1 cellular context compared by ENCODE assay signal in the genomic region with DNA sequence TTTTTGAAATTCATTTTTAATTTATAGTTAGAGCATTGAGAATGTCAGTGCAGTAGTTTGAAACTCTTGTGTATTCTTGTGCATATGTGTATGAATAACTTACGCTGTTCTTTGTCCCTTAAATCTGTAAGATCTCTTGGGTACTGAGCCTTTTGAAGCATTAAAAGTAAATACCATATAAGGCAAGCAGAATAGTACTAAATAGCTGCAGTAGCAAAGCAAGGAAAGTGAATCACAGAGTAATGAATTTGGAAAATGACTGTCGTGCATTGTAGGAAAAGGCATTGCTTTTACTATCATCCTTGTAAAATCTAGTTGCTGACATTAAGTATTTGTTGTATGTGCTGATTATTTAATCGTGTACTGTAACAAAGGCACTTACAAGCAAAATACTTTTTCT.
TF ChIP-seq lines count a peak whose summit lies in the region.

No MANE protein-coding gene starts in this region.

TF ChIP-seq in WTC11, 78 proteins besides CTCF, POLR2A, EP300 and RAD21 (continued from another document):
- TF ChIP-seq, protein P1, sequence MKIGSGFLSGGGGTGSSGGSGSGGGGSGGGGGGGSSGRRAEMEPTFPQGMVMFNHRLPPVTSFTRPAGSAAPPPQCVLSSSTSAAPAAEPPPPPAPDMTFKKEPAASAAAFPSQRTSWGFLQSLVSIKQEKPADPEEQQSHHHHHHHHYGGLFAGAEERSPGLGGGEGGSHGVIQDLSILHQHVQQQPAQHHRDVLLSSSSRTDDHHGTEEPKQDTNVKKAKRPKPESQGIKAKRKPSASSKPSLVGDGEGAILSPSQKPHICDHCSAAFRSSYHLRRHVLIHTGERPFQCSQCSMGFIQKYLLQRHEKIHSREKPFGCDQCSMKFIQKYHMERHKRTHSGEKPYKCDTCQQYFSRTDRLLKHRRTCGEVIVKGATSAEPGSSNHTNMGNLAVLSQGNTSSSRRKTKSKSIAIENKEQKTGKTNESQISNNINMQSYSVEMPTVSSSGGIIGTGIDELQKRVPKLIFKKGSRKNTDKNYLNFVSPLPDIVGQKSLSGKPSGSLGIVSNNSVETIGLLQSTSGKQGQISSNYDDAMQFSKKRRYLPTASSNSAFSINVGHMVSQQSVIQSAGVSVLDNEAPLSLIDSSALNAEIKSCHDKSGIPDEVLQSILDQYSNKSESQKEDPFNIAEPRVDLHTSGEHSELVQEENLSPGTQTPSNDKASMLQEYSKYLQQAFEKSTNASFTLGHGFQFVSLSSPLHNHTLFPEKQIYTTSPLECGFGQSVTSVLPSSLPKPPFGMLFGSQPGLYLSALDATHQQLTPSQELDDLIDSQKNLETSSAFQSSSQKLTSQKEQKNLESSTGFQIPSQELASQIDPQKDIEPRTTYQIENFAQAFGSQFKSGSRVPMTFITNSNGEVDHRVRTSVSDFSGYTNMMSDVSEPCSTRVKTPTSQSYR (CRISPR knock-in tag; IDR thresholded peaks at IDR 0.05), result no peak
- TF ChIP-seq, protein P2, sequence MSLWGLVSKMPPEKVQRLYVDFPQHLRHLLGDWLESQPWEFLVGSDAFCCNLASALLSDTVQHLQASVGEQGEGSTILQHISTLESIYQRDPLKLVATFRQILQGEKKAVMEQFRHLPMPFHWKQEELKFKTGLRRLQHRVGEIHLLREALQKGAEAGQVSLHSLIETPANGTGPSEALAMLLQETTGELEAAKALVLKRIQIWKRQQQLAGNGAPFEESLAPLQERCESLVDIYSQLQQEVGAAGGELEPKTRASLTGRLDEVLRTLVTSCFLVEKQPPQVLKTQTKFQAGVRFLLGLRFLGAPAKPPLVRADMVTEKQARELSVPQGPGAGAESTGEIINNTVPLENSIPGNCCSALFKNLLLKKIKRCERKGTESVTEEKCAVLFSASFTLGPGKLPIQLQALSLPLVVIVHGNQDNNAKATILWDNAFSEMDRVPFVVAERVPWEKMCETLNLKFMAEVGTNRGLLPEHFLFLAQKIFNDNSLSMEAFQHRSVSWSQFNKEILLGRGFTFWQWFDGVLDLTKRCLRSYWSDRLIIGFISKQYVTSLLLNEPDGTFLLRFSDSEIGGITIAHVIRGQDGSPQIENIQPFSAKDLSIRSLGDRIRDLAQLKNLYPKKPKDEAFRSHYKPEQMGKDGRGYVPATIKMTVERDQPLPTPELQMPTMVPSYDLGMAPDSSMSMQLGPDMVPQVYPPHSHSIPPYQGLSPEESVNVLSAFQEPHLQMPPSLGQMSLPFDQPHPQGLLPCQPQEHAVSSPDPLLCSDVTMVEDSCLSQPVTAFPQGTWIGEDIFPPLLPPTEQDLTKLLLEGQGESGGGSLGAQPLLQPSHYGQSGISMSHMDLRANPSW (CRISPR knock-in tag; conservative IDR thresholded peaks at IDR 0.05; ENCODE audit: low read depth), result no peak
- TF ChIP-seq, protein P3, sequence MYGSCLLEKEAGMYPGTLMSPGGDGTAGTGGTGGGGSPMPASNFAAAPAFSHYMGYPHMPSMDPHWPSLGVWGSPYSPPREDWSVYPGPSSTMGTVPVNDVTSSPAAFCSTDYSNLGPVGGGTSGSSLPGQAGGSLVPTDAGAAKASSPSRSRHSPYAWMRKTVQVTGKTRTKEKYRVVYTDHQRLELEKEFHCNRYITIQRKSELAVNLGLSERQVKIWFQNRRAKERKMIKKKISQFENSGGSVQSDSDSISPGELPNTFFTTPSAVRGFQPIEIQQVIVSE (CRISPR knock-in tag; IDR thresholded peaks at IDR 0.05; ENCODE audit: borderline replicate concordance), result no peak
- no peak for TF ChIP-seq ZNF138 (CRISPR knock-in tag; conservative IDR thresholded peaks at IDR 0.05)
- no peak for TF ChIP-seq NFE2L1 (CRISPR knock-in tag; IDR thresholded peaks at IDR 0.05)
- TF ChIP-seq, protein P4, sequence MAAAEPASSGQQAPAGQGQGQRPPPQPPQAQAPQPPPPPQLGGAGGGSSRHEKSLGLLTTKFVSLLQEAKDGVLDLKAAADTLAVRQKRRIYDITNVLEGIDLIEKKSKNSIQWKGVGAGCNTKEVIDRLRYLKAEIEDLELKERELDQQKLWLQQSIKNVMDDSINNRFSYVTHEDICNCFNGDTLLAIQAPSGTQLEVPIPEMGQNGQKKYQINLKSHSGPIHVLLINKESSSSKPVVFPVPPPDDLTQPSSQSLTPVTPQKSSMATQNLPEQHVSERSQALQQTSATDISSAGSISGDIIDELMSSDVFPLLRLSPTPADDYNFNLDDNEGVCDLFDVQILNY (CRISPR knock-in tag; IDR thresholded peaks at IDR 0.05), result no peak
- TF ChIP-seq ZNF416 (CRISPR knock-in tag; IDR thresholded peaks at IDR 0.05), result no peak
- TF ChIP-seq, protein P5, sequence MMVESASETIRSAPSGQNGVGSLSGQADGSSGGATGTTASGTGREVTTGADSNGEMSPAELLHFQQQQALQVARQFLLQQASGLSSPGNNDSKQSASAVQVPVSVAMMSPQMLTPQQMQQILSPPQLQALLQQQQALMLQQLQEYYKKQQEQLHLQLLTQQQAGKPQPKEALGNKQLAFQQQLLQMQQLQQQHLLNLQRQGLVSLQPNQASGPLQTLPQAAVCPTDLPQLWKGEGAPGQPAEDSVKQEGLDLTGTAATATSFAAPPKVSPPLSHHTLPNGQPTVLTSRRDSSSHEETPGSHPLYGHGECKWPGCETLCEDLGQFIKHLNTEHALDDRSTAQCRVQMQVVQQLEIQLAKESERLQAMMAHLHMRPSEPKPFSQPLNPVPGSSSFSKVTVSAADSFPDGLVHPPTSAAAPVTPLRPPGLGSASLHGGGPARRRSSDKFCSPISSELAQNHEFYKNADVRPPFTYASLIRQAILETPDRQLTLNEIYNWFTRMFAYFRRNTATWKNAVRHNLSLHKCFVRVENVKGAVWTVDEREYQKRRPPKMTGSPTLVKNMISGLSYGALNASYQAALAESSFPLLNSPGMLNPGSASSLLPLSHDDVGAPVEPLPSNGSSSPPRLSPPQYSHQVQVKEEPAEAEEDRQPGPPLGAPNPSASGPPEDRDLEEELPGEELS (CRISPR knock-in tag; IDR thresholded peaks at IDR 0.05), result no peak
- TF ChIP-seq ZBTB21 (CRISPR knock-in tag; IDR thresholded peaks at IDR 0.05; ENCODE audit: borderline replicate concordance), result no peak
- TF ChIP-seq NR2C2 (CRISPR knock-in tag; IDR thresholded peaks at IDR 0.05), result no peak
- TF ChIP-seq JAZF1 (CRISPR knock-in tag; IDR thresholded peaks at IDR 0.05), result no peak
- TF ChIP-seq CREB1 (CRISPR knock-in tag; IDR thresholded peaks at IDR 0.05), result no peak
